5 cellular contexts compared by ENCODE assay signal in genomic region chr5:152625696-152626095, GRCh38.
"Had no signal": no experiment of that assay in that cellular context is flagged by ENCODE, and none has a peak within 500 bp of the region (broad histone marks: within the 10 kb centered on the region; RNA-seq: fewer than 3 reads in every experiment).

No MANE protein-coding gene starts in this region.

- H3K27ac Mint-ChIP-seq: GM23338, H9 had no signal

- DNase-seq: H9, HCEC 1CT, IMR-90 had no signal

- H2AFZ ChIP-seq: GM23338 had no signal

- H3K9me3 Mint-ChIP-seq: GM23338, H9 had no signal

- H3K4me2 ChIP-seq: GM23338 had no signal

- H3K4me3 ChIP-seq: GM23338, K562 had no signal

- H3K4me3 Mint-ChIP-seq: GM23338, H9 had no signal

- ATAC-seq: GM23338, K562 had no signal
